Comparison of ENCODE assay signal across 8 cellular contexts in genomic region chr1:234977891-234978396, GRCh38.
DNase-seq lines count a peak whose midpoint lies in the region; ATAC-seq, FAIRE-seq and TF ChIP-seq lines count a peak whose summit lies in the region.

No MANE protein-coding gene starts in this region.

- no peaks in the 10 kb centered on the region for H3K27me3 Mint-ChIP-seq in activated T-helper 17 cell treated with anti-CD3 and anti-CD28 coated beads, Interleukin-2, amount 50 U/mL, for 72 hours
- H3K27me3 Mint-ChIP-seq in mesothelial cell of epicardium (ENCODE audit: low read depth) = no peaks in the 10 kb centered on the region

- POLR2A ChIA-PET in A549 (lab: Yijun Ruan, JAX) = interaction anchor here (0.7 to 3.8 kb wide), 6 partner anchors 10 to 366 kb away, joined by 3 to 33 read pairs (median 5); partner anchors contain the start of gene IRF2BP2

- CTCF ChIA-PET in A549 (lab: Yijun Ruan, JAX) = interaction anchor here (0.7 to 12.5 kb wide), 16 partner anchors 11 to 397 kb away, joined by 3 to 94 read pairs (median 4); no protein-coding TSS in a partner anchor

- no peak for TF ChIP-seq RAD21 in A549 (conservative IDR thresholded peaks at IDR 0.05 in 1 of 2, IDR thresholded peaks at IDR 0.05 in 1 of 2)

- no peaks in the 10 kb centered on the region for H3K27me3 ChIP-seq in ovary

- H3K4me2 ChIP-seq in A549 = peak overlapping the region; percentile 52

- H3K27ac ChIP-seq in A549 = peak overlapping the region; percentile 94 to 95
- H3K27ac ChIP-seq in ovary = peak overlapping the region in 1 of 2 donors; percentile 83

- H3K9me3 Mint-ChIP-seq in activated T-helper 17 cell treated with anti-CD3 and anti-CD28 coated beads, Interleukin-2, amount 50 U/mL, for 72 hours = peaks cover 8% of the 10 kb centered on the region
- no peaks in the 10 kb centered on the region for H3K9me3 Mint-ChIP-seq in mesothelial cell of epicardium

- no peak for TF ChIP-seq EP300 in A549 (IDR thresholded peaks at IDR 0.05)
- no peak for TF ChIP-seq EP300 in ovary (IDR thresholded peaks at IDR 0.05)

- peak overlapping the region; percentile 77 for H3K27ac Mint-ChIP-seq in activated T-helper 17 cell treated with anti-CD3 and anti-CD28 coated beads, Interleukin-2, amount 50 U/mL, for 72 hours
- H3K27ac Mint-ChIP-seq in mesothelial cell of epicardium = peak overlapping the region; percentile 76

- no peaks in the 10 kb centered on the region for H3K9me3 ChIP-seq in A549
- no peaks in the 10 kb centered on the region for H3K9me3 ChIP-seq in ovary

- H3K36me3 Mint-ChIP-seq in activated T-helper 17 cell treated with anti-CD3 and anti-CD28 coated beads, Interleukin-2, amount 50 U/mL, for 72 hours (ENCODE audit: low read depth) = peaks cover 4% of the 10 kb centered on the region
- no peaks in the 10 kb centered on the region for H3K36me3 Mint-ChIP-seq in mesothelial cell of epicardium

- H3K4me3 Mint-ChIP-seq in activated T-helper 17 cell treated with anti-CD3 and anti-CD28 coated beads, Interleukin-2, amount 50 U/mL, for 72 hours = peak overlapping the region; percentile 78
- H3K4me3 Mint-ChIP-seq in mesothelial cell of epicardium = no peak overlapping the region

- TF ChIP-seq POLR2A in A549 (IDR thresholded peaks at IDR 0.05; ENCODE audit: low read length) = no peak
- TF ChIP-seq POLR2A in ovary (IDR thresholded peaks at IDR 0.05) = no peak

- 56% methylated on average over 7 of the region's 7 CpGs for WGBS in A549 (ENCODE audit: missing lambda C conversion rate)
- 72 to 84% (median 83%) methylated on average over 7 of the region's 7 CpGs for WGBS in ovary, 3 donors

- no peaks in the 10 kb centered on the region for H3K36me3 ChIP-seq in ovary

- FAIRE-seq in A549 (lab: Jason Lieb, UNC) = no peak

- intact Hi-C loops in ovary (cut with DNase I) = loop anchor here (10.0 kb wide), 5 partner anchors 63 to 483 kb away; no protein-coding TSS in a partner anchor

- DNase-seq in A549 (ENCODE audit: low read depth in 1 of 2, low spot score in 1 of 2) (peak in 1 of 2 experiments; percentile 84), mesothelial cell of epicardium (ENCODE audit: low spot score in 2 of 2, unreplicated experiment in 2 of 2) (no peak), epidermal melanocyte (ENCODE audit: insufficient read length, low spot score) (no peak), ovary (no peak), activated gamma-delta T cell (lab: John Stamatoyannopoulos, UW) (no peak)
- DNase-seq in Jurkat, Clone E6-1 (ENCODE audit: low read depth, low spot score) = peak; percentile 46

- TF ChIP-seq CTCF in A549 (IDR thresholded peaks at IDR 0.05) (no peak), mesothelial cell of epicardium (IDR thresholded peaks at IDR 0.05; ENCODE audit: unreplicated experiment) (no peak), ovary (IDR thresholded peaks at IDR 0.05) (no peak)

- peaks cover 89% of the 10 kb centered on the region for H3K4me1 ChIP-seq in A549
- H3K4me1 ChIP-seq in ovary (ENCODE audit: insufficient read depth) = peaks cover 34% of the 10 kb centered on the region

- H3K4me1 Mint-ChIP-seq in activated T-helper 17 cell treated with anti-CD3 and anti-CD28 coated beads, Interleukin-2, amount 50 U/mL, for 72 hours = peaks cover 53% of the 10 kb centered on the region
- H3K4me1 Mint-ChIP-seq in mesothelial cell of epicardium = peaks cover 45% of the 10 kb centered on the region

- H3K4me3 ChIP-seq in A549 = no peak overlapping the region
- no peak overlapping the region for H3K4me3 ChIP-seq in Jurkat, Clone E6-1 (ENCODE audit: low read length)
- H3K4me3 ChIP-seq in ovary = no peak overlapping the region

- no peak for ATAC-seq in A549
- no peak for ATAC-seq in activated T-helper 17 cell treated with anti-CD3 and anti-CD28 coated beads, Interleukin-2, amount 50 U/mL, for 72 hours (replicated peaks)
- ATAC-seq in HG03108 (IDR thresholded peaks at IDR 0.05; ENCODE audit: unreplicated experiment) = no peak

TF ChIP-seq in A549, 52 proteins besides CTCF, POLR2A, EP300 and RAD21:
- TF ChIP-seq SREBF2 (IDR thresholded peaks at IDR 0.05) (no peak), JUNB (IDR thresholded peaks at IDR 0.05) (0 out of 2 replicates have a peak, but pooled peaks have one; percentile 15), HDAC2 (IDR thresholded peaks at IDR 0.05) (no peak), ZSCAN20 (CRISPR knock-in tag; IDR thresholded peaks at IDR 0.05) (no peak; the same call in 1 of the 2 replicates), BCL3 (IDR thresholded peaks at IDR 0.05) (0 out of 3 replicates have a peak, but pooled peaks have one; percentile 23), HOXB5 (CRISPR knock-in tag; IDR thresholded peaks at IDR 0.05) (peak; percentile 58; the same call in 1 of the 2 replicates), CBX8 (IDR thresholded peaks at IDR 0.05) (no peak), BHLHE40 (IDR thresholded peaks at IDR 0.05; ENCODE audit: low read depth, low read length) (peak; percentile 26; the same call in 1 of the 2 replicates), CBX2 (IDR thresholded peaks at IDR 0.05; ENCODE audit: borderline replicate concordance, low read depth) (no peak), ELK1 (IDR thresholded peaks at IDR 0.05; ENCODE audit: low read depth, low read length) (no peak), TP53 (CRISPR knock-in tag; IDR thresholded peaks at IDR 0.05) (no peak), MAFK (IDR thresholded peaks at IDR 0.05; ENCODE audit: partially characterized antibody) (no peak), SMC3 (IDR thresholded peaks at IDR 0.05) (no peak), GATA3 (IDR thresholded peaks at IDR 0.05; ENCODE audit: borderline replicate concordance) (peak; percentile 65; the same call in 1 of the 2 replicates), EHF (CRISPR knock-in tag; IDR thresholded peaks at IDR 0.05) (peak; percentile 15), HOXB13 (CRISPR knock-in tag; IDR thresholded peaks at IDR 0.05; ENCODE audit: low read depth) (no peak; the same call in 1 of the 2 replicates), HES2 (IDR thresholded peaks at IDR 0.05) (no peak), FOXS1 (CRISPR knock-in tag; IDR thresholded peaks at IDR 0.05) (no peak), MYC (IDR thresholded peaks at IDR 0.05; ENCODE audit: borderline replicate concordance, low read length) (no peak)
TF ChIP-seq in A549: peak in this region for 6.
